Comparison of ENCODE assay signal across 1 cellular context in the genomic region with DNA sequence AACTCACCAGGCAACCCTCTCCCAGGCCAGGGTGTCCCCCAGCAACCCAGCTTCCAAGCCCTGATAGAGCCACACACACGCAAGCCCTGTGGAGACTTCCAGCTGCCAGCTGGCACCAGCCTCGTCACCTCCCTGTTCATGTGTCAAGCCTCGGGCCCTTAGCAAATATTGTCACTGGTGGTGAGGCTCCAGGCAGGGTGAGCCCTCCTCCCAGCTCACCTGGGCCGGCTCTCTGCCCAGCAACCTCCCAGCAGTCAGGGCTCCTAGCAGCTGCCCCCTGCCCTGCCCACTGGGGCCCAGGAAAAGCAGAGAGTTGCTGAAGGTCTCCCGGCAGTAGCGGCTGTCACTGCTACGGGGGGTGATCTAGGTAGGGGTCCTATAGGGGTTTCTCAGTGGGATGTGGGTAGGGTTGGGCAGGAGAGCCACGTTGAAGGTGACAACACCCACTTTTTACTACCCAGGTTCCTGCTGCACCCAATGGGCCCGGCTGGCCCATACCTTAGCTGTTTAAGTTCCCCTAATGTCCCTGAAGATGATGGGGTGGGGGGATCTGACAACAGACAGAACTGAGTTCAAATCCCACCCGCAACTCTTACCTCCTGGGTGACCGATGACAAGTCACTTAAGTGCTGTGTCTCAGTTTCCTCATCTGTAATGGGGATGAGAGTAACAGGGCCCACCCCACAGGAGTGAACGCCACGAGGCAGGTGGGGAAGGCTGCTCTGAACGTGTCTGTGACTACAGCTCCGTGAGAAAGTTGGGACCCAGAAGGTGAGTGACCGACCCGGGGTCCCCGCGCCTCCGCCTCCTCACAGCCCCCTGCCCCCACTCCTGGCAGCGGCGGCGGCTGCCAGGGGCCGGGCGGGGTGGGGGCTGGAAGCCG.
TF ChIP-seq lines count a peak whose summit lies in the region.

No MANE protein-coding gene starts in this region.

TF ChIP-seq in H1, 55 proteins besides CTCF, POLR2A, EP300 and RAD21:
- TF ChIP-seq, protein P1, sequence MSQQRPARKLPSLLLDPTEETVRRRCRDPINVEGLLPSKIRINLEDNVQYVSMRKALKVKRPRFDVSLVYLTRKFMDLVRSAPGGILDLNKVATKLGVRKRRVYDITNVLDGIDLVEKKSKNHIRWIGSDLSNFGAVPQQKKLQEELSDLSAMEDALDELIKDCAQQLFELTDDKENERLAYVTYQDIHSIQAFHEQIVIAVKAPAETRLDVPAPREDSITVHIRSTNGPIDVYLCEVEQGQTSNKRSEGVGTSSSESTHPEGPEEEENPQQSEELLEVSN (IDR thresholded peaks at IDR 0.05), result no peak
- no peak for TF ChIP-seq TAF1 (IDR thresholded peaks at IDR 0.05; ENCODE audit: low read depth, low read length)
- no peak for TF ChIP-seq SP4 (IDR thresholded peaks at IDR 0.05; ENCODE audit: low read length)
- TF ChIP-seq KDM5A (IDR thresholded peaks at IDR 0.05; ENCODE audit: low read length), result no peak
- TF ChIP-seq, protein P2, sequence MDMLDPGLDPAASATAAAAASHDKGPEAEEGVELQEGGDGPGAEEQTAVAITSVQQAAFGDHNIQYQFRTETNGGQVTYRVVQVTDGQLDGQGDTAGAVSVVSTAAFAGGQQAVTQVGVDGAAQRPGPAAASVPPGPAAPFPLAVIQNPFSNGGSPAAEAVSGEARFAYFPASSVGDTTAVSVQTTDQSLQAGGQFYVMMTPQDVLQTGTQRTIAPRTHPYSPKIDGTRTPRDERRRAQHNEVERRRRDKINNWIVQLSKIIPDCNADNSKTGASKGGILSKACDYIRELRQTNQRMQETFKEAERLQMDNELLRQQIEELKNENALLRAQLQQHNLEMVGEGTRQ (IDR thresholded peaks at IDR 0.05; ENCODE audit: low read length), result no peak
- no peak for TF ChIP-seq SP1 (IDR thresholded peaks at IDR 0.05; ENCODE audit: low read depth, low read length)
- TF ChIP-seq FOSL1 (IDR thresholded peaks at IDR 0.05; ENCODE audit: insufficient read depth, low read depth, low read length), result no peak
- no peak for TF ChIP-seq ASH2L (IDR thresholded peaks at IDR 0.05; ENCODE audit: low read length)
- TF ChIP-seq GTF2F1 (IDR thresholded peaks at IDR 0.05; ENCODE audit: borderline replicate concordance, low read depth, low read length), result no peak
- TF ChIP-seq SAP30 (IDR thresholded peaks at IDR 0.05; ENCODE audit: insufficient read depth, insufficient replicate concordance, low read length), result no peak
- no peak for TF ChIP-seq TBP (IDR thresholded peaks at IDR 0.05; ENCODE audit: low read depth, low read length)
- TF ChIP-seq RBBP5 (IDR thresholded peaks at IDR 0.05; ENCODE audit: borderline replicate concordance, low read depth, low read length), result no peak
- no peak for TF ChIP-seq RNF2 (IDR thresholded peaks at IDR 0.05; ENCODE audit: borderline replicate concordance, low read depth, low read length, missing control alignments, poor library complexity, severe bottlenecking)
- no peak for TF ChIP-seq RXRA (IDR thresholded peaks at IDR 0.05; ENCODE audit: insufficient read depth, low read depth, low read length)
- no peak for TF ChIP-seq NRF1 (IDR thresholded peaks at IDR 0.05; ENCODE audit: low read depth, low read length)
- TF ChIP-seq CTBP2 (IDR thresholded peaks at IDR 0.05; ENCODE audit: borderline replicate concordance, insufficient read depth, insufficient read length, low read length), result no peak
- TF ChIP-seq KDM4A (IDR thresholded peaks at IDR 0.05; ENCODE audit: low read depth, low read length, severe bottlenecking), result no peak
- no peak for TF ChIP-seq MAFK (IDR thresholded peaks at IDR 0.05; ENCODE audit: low read depth, low read length)
- no peak for TF ChIP-seq GABPA (IDR thresholded peaks at IDR 0.05; ENCODE audit: borderline replicate concordance, insufficient read depth, low read length)
